Comparison of ENCODE assay signal across 27 cellular contexts in genomic region chr15:56425976-56426375, GRCh38. TPM values are rescaled to one million over a fixed set of nuclear protein-coding genes. Genes with fewer than 3 reads are reported as not detected.
"Had no signal": no experiment of that assay in that cellular context is flagged by ENCODE, and none has a peak within 500 bp of the region (broad histone marks: within the 10 kb centered on the region; RNA-seq: fewer than 3 reads in every experiment).

No MANE protein-coding gene starts in this region.

- H3K9me3 ChIP-seq: lower lobe of right lung, ovary, right atrium auricular region, testis, thyroid gland, upper lobe of left lung had no signal

- H3K4me1 ChIP-seq: lower lobe of right lung, right atrium auricular region, spleen, stomach, testis, thyroid gland, upper lobe of left lung, vagina had no signal

- FAIRE-seq: keratinocyte, small intestine had no signal

- H3K36me3 ChIP-seq: lower lobe of right lung, ovary, right atrium auricular region, thyroid gland, transverse colon, upper lobe of left lung, vagina had no signal

- H3K27me3 ChIP-seq: ovary, right atrium auricular region, spleen, stomach, testis, thyroid gland, transverse colon, upper lobe of left lung, vagina had no signal

- DNase-seq: hippocampal formation; kidney glomerular epithelial cell; left cardiac atrium; lower lobe of right lung; mammary epithelial cell; mesendoderm; naive thymus-derived CD4-positive, alpha-beta T cell; ovary; small intestine; spleen; stimulated activated CD4-positive, alpha-beta T cell treated with anti-CD3 and anti-CD28 coated beads, Interleukin-4, amount 100 ng/mL, for 4 hours; stimulated activated CD8-positive, alpha-beta memory T cell treated with anti-CD3 and anti-CD28 coated beads, Interleukin-4, amount 100 ng/mL, for 48 hours; stimulated activated naive B cell treated with anti-CD40 and anti-IgM and Interleukin-4, amounts not matched to agents 10 μg/mL and 1 μg/mL and 100 μg/mL, for 72 hours; stimulated activated naive CD8-positive, alpha-beta T cell treated with anti-CD3 and anti-CD28 coated beads, Interleukin-15, Interleukin-2, amounts not matched to agents 100 U/mL and 50 U/mL, for 24 hours; stomach; testis; thyroid gland; transverse colon; upper lobe of left lung had no signal

- H3K27ac ChIP-seq: lower lobe of right lung, ovary, right atrium auricular region, spleen, stomach, testis, thyroid gland, transverse colon, upper lobe of left lung, vagina had no signal

- H3K4me3 ChIP-seq: lower lobe of right lung, ovary, right atrium auricular region, spleen, stomach, testis, thyroid gland, transverse colon, upper lobe of left lung, vagina had no signal

- ATAC-seq: left cardiac atrium; left lobe of liver; lower lobe of right lung; naive thymus-derived CD4-positive, alpha-beta T cell; natural killer cell treated with Interleukin-12 subunit alpha and Interleukin-12 subunit beta and Interleukin-15 and Interleukin-18, amount 100 ng/mL, for 72 hours; sciatic nerve; stimulated activated naive B cell treated with anti-CD40 and anti-IgM and Interleukin-4, amounts not matched to agents 10 μg/mL and 1 μg/mL and 100 μg/mL, for 72 hours; stimulated activated naive CD8-positive, alpha-beta T cell treated with anti-CD3 and anti-CD28 coated beads, Interleukin-15, Interleukin-2, amounts not matched to agents 100 U/mL and 50 U/mL, for 24 hours had no signal

RNA-seq across cellular contexts. Expression of gene MNS1, which starts 39.0 kb away (rescaled TPM):
- total RNA-seq: mononuclear cell had no signal
- polyA plus RNA-seq: neural cell had no signal
